Comparison of ENCODE assay signal across 16 cellular contexts in genomic region chr10:113477451-113477850, GRCh38.
DNase-seq lines count a peak whose midpoint lies in the region; ATAC-seq and TF ChIP-seq lines count a peak whose summit lies in the region.
"Had no signal": no experiment of that assay in that cellular context is flagged by ENCODE, and none has a peak within 500 bp of the region (broad histone marks: within the 10 kb centered on the region; RNA-seq: fewer than 3 reads in every experiment).

No MANE protein-coding gene starts in this region.

- peaks cover 9% of the 10 kb centered on the region for H3K27me3 Mint-ChIP-seq in osteocyte (ENCODE audit: unreplicated experiment)

- H3K4me1 Mint-ChIP-seq in osteocyte (ENCODE audit: unreplicated experiment) = peaks cover 5% of the 10 kb centered on the region
- H3K4me1 Mint-ChIP-seq: CD4-positive, alpha-beta memory T cell had no signal

- H3K27ac Mint-ChIP-seq in osteocyte (ENCODE audit: unreplicated experiment) = no peak overlapping the region
- H3K27ac Mint-ChIP-seq: CD4-positive, alpha-beta memory T cell; HFFc6 had no signal

- H3K36me3 ChIP-seq in tibial artery = no peaks in the 10 kb centered on the region
- H3K36me3 ChIP-seq: HAP-1 had no signal

- peaks cover 25% of the 10 kb centered on the region for H3K9me3 Mint-ChIP-seq in osteocyte (ENCODE audit: unreplicated experiment)

- H3K9me3 ChIP-seq in tibial artery = peaks cover 0 to 23% (median 15%) of the 10 kb centered on the region in 3 donors
- H3K9me3 ChIP-seq: HAP-1 had no signal

- H3K4me1 ChIP-seq in tibial artery = peaks cover 0 to 59% (median 39%) of the 10 kb centered on the region in 4 donors
- H3K4me1 ChIP-seq: HAP-1 had no signal

- TF ChIP-seq CTCF in coronary artery (IDR thresholded peaks at IDR 0.05) = no peak
- no peak for TF ChIP-seq CTCF in osteocyte (IDR thresholded peaks at IDR 0.05)
- no peak for TF ChIP-seq CTCF in tibial artery (IDR thresholded peaks at IDR 0.05)

- H3K4me3 ChIP-seq in coronary artery = no peak overlapping the region
- no peak overlapping the region for H3K4me3 ChIP-seq in tibial artery
- H3K4me3 ChIP-seq: HAP-1 had no signal

- no peak for DNase-seq in coronary artery (ENCODE audit: low spot score)
- DNase-seq in osteocyte (ENCODE audit: extremely low spot score, unreplicated experiment) = peak; percentile 23
- no peak for DNase-seq in tibial artery
- no peak for DNase-seq in HuH-7.5 (ENCODE audit: low spot score)
- no peak for DNase-seq in activated CD4-positive, CD25-positive, alpha-beta regulatory T cell treated with anti-CD3 and anti-CD28 coated beads, Interleukin-2, amount 50 U/mL, for 72 hours
- DNase-seq: C1 segment of cervical spinal cord; Calu3; CD4-positive, alpha-beta memory T cell; COR-L47; DMS53; DMS79 treated with DMSO at 0.1 percent for 48 hours; GF-D8; GOT3; HFFc6 had no signal

- peak overlapping the region; percentile 26 to 90 for H3K27ac ChIP-seq in coronary artery
- H3K27ac ChIP-seq in tibial artery = peak overlapping the region; percentile 69 to 78

- H3K36me3 Mint-ChIP-seq in osteocyte (ENCODE audit: unreplicated experiment) = peaks cover 1% of the 10 kb centered on the region

- no peak for ATAC-seq in GM18519 (IDR thresholded peaks at IDR 0.05; ENCODE audit: low FRiP score, unreplicated experiment)

- H3K4me3 Mint-ChIP-seq in osteocyte (ENCODE audit: unreplicated experiment) = no peak overlapping the region
- H3K4me3 Mint-ChIP-seq: CD4-positive, alpha-beta memory T cell; HFFc6 had no signal

- no peaks in the 10 kb centered on the region for H3K27me3 ChIP-seq in tibial artery

- intact Hi-C loops in tibial artery (cut with DNase I; ENCODE audit: low total_unique reads) = no loop called here
